ENCODE assay signal across 14 cellular contexts in genomic region chr2:67825476-67825875, GRCh38.
A peak's percentile ranks its signal among the peaks of the same experiment; 100 is the strongest.
DNase-seq lines count a peak whose midpoint lies in the region; ATAC-seq, FAIRE-seq and TF ChIP-seq lines count a peak whose summit lies in the region.
"Had no signal": no experiment of that assay in that cellular context is flagged by ENCODE, and none has a peak within 500 bp of the region (broad histone marks: within the 10 kb centered on the region; RNA-seq: fewer than 3 reads in every experiment).

No MANE protein-coding gene starts in this region.

- CTCF ChIA-PET in A673 (lab: Charles Lee): interaction anchor here (1.0 kb wide), 1 partner anchor 14 kb away, joined by 3 read pairs; no protein-coding TSS in a partner anchor
- CTCF ChIA-PET in naive thymus-derived CD4-positive, alpha-beta T cell (lab: Charles Lee): no interaction called here

- H2BK120ac ChIP-seq in trophoblast cell (ENCODE audit: insufficient read depth, low read length, poor library complexity): no peak overlapping the region

- H3K27ac Mint-ChIP-seq in T-helper 17 cell: no peak overlapping the region
- no peak overlapping the region for H3K27ac Mint-ChIP-seq in naive thymus-derived CD4-positive, alpha-beta T cell

- H4K12ac ChIP-seq in trophoblast cell (ENCODE audit: low read depth, low read length): no peak overlapping the region

- no peaks in the 10 kb centered on the region for H3K79me1 ChIP-seq in trophoblast cell (ENCODE audit: low read length)

- H2AFZ ChIP-seq in trophoblast cell (ENCODE audit: insufficient read depth, low read length, poor library complexity): no peak overlapping the region

- peaks cover 36% of the 10 kb centered on the region for H3K4me1 ChIP-seq in A673 (ENCODE audit: insufficient read depth, low read length, poor library complexity, severe bottlenecking)
- no peaks in the 10 kb centered on the region for H3K4me1 ChIP-seq in trophoblast cell (ENCODE audit: control insufficient read depth in 1 of 2, insufficient read depth in 2 of 2, low read length in 2 of 2)
- no peaks in the 10 kb centered on the region for H3K4me1 ChIP-seq in naive thymus-derived CD4-positive, alpha-beta T cell (ENCODE audit: control insufficient read depth in 2 of 2, insufficient read depth in 2 of 2, low read length in 2 of 2)

- no peak for ATAC-seq in T-helper 17 cell
- ATAC-seq in naive thymus-derived CD4-positive, alpha-beta T cell: no peak

- H3K27ac ChIP-seq in A673 (ENCODE audit: low read depth, low read length, poor library complexity, severe bottlenecking) (peak overlapping the region; percentile 72), trophoblast cell (ENCODE audit: low read depth, low read length) (no peak overlapping the region)
- H3K27ac ChIP-seq in naive thymus-derived CD4-positive, alpha-beta T cell (ENCODE audit: low read depth, low read length): no peak overlapping the region
- H3K27ac ChIP-seq: spleen had no signal

- no peak overlapping the region for H2AK5ac ChIP-seq in trophoblast cell (ENCODE audit: low read length)

- no peak overlapping the region for H4K8ac ChIP-seq in trophoblast cell (ENCODE audit: low read depth, low read length)

- H3K27me3 Mint-ChIP-seq in T-helper 17 cell: no peaks in the 10 kb centered on the region
- peaks cover 0 to 5% (median 0%) of the 10 kb centered on the region in 5 donors for H3K27me3 Mint-ChIP-seq in naive thymus-derived CD4-positive, alpha-beta T cell
- H3K27me3 Mint-ChIP-seq: IgD-negative memory B cell had no signal

- no peak overlapping the region for H2BK5ac ChIP-seq in trophoblast cell (ENCODE audit: low read depth, low read length, poor library complexity)

- no peak overlapping the region for H3K18ac ChIP-seq in trophoblast cell (ENCODE audit: low read length)

- peak; percentile 65 for FAIRE-seq in islet of Langerhans (lab: Jason Lieb, UNC)

- H3K4me3 ChIP-seq in A673 (ENCODE audit: low read depth, low read length, poor library complexity, severe bottlenecking) (peak overlapping the region; percentile 6), trophoblast cell (ENCODE audit: low read depth, low read length) (no peak overlapping the region)
- H3K4me3 ChIP-seq in naive thymus-derived CD4-positive, alpha-beta T cell (ENCODE audit: low read length): no peak overlapping the region
- H3K4me3 ChIP-seq: spleen had no signal

- H3K9ac ChIP-seq in trophoblast cell (ENCODE audit: low read length): no peak overlapping the region

- no CpG with 5 or more reads among the region's 2 CpGs for WGBS in trophoblast cell (ENCODE audit: extremely low coverage, insufficient coverage, insufficient read length)

- peak; percentile 87 for DNase-seq in A673 (ENCODE audit: low spot score)
- DNase-seq in HT-29 (ENCODE audit: low spot score): peak; percentile 21
- peak; percentile 72 for DNase-seq in amniotic epithelial cell (ENCODE audit: low read depth)
- no peak for DNase-seq in T-helper 17 cell
- no peak for DNase-seq in NCI-H187 (lab: John Stamatoyannopoulos, UW)
- no peak for DNase-seq in trophoblast cell
- DNase-seq in naive thymus-derived CD4-positive, alpha-beta T cell: no peak
- DNase-seq: activated CD4-positive, alpha-beta T cell treated with anti-CD3 and anti-CD28 coated beads for 48 hours; activated effector memory CD4-positive, alpha-beta T cell treated with Interleukin-2 at 50 U/mL for 16 hours; GOT3; RPMI8226; spleen had no signal

- no peaks in the 10 kb centered on the region for H3K4me1 Mint-ChIP-seq in T-helper 17 cell
- H3K4me1 Mint-ChIP-seq in naive thymus-derived CD4-positive, alpha-beta T cell: peaks cover 0 to 7% (median 0%) of the 10 kb centered on the region in 7 donors

- H3K9me3 ChIP-seq in A673 (ENCODE audit: low read depth, low read length, poor library complexity, severe bottlenecking): no peaks in the 10 kb centered on the region
- no peaks in the 10 kb centered on the region for H3K9me3 ChIP-seq in T-helper 17 cell (ENCODE audit: control insufficient read depth, low read length, poor library complexity, severe bottlenecking)
- H3K9me3 ChIP-seq in trophoblast cell (ENCODE audit: insufficient read depth, low read depth, low read length): no peaks in the 10 kb centered on the region
- H3K9me3 ChIP-seq in naive thymus-derived CD4-positive, alpha-beta T cell (ENCODE audit: control insufficient read depth in 2 of 3, low read length in 3 of 3): no peaks in the 10 kb centered on the region
- H3K9me3 ChIP-seq: spleen had no signal

- peaks cover 0 to 4% (median 0%) of the 10 kb centered on the region in 11 donors for H3K9me3 Mint-ChIP-seq in naive thymus-derived CD4-positive, alpha-beta T cell

- intact Hi-C loops in A673 (cut with micrococcal nuclease; ENCODE audit: unreplicated experiment): no loop called here
- intact Hi-C loops in naive thymus-derived CD4-positive, alpha-beta T cell (cut with micrococcal nuclease): no loop called here

- H3K23ac ChIP-seq in trophoblast cell (ENCODE audit: low read length): no peak overlapping the region

- no peaks in the 10 kb centered on the region for H3K36me3 Mint-ChIP-seq in T-helper 17 cell (ENCODE audit: low read depth)
- H3K36me3 Mint-ChIP-seq in naive thymus-derived CD4-positive, alpha-beta T cell: peaks cover 0 to 4% (median 0%) of the 10 kb centered on the region in 5 donors

- no TSS peak for BruUV-seq in A673 (replicated peaks; lab: Mats Ljungman, UMichigan)

- H3K4me3 Mint-ChIP-seq in T-helper 17 cell: no peak overlapping the region
- no peak overlapping the region for H3K4me3 Mint-ChIP-seq in naive thymus-derived CD4-positive, alpha-beta T cell

- TF ChIP-seq CTCF in A673 (conservative IDR thresholded peaks at IDR 0.05; ENCODE audit: low read depth, low read length): no peak

- no peaks in the 10 kb centered on the region for H3K36me3 ChIP-seq in A673 (ENCODE audit: insufficient read depth, low read length, poor library complexity, severe bottlenecking)
- no peaks in the 10 kb centered on the region for H3K36me3 ChIP-seq in trophoblast cell (ENCODE audit: control insufficient read depth in 1 of 2, insufficient read depth in 2 of 2, low read length in 2 of 2)
- H3K36me3 ChIP-seq in naive thymus-derived CD4-positive, alpha-beta T cell (ENCODE audit: control insufficient read depth in 2 of 3, insufficient read depth in 3 of 3, low read length in 3 of 3): no peaks in the 10 kb centered on the region
- H3K36me3 ChIP-seq: spleen had no signal

- H3K27me3 ChIP-seq in A673 (replicated peaks; ENCODE audit: insufficient read depth, low read depth, low read length, poor library complexity): no peaks in the 10 kb centered on the region
- H3K27me3 ChIP-seq in trophoblast cell (ENCODE audit: insufficient read depth, low read length): no peaks in the 10 kb centered on the region
- no peaks in the 10 kb centered on the region for H3K27me3 ChIP-seq in naive thymus-derived CD4-positive, alpha-beta T cell (ENCODE audit: control insufficient read depth in 2 of 2, insufficient read depth in 2 of 2, low read length in 2 of 2)
- H3K27me3 ChIP-seq: spleen had no signal

- H3K4ac ChIP-seq in trophoblast cell (ENCODE audit: low read depth, low read length): no peak overlapping the region

- H4K91ac ChIP-seq in trophoblast cell (ENCODE audit: low read depth, low read length): no peak overlapping the region

- H3K14ac ChIP-seq in trophoblast cell (ENCODE audit: low read length): no peak overlapping the region

- POLR2A ChIA-PET in A673 (lab: Charles Lee; ENCODE audit: low non-redundant PET): interaction anchor here (0.7 kb wide), 1 partner anchor 183 kb away, joined by 15 read pairs; no protein-coding TSS in a partner anchor
- POLR2A ChIA-PET in naive thymus-derived CD4-positive, alpha-beta T cell (lab: Charles Lee): no interaction called here

- no peaks in the 10 kb centered on the region for H3K79me2 ChIP-seq in trophoblast cell (ENCODE audit: control insufficient read depth, insufficient read depth, low read length, poor library complexity)

- H2BK12ac ChIP-seq in trophoblast cell (ENCODE audit: low read length): no peak overlapping the region

- H3K4me2 ChIP-seq in trophoblast cell (ENCODE audit: low read length): no peak overlapping the region

Comparison
In these comparisons a context has a peak if more than half of its experiments do, and no peak if none do; other contexts are left out.
1. DNase-seq: peak in A673 (single experiment), HT-29 (single experiment) and amniotic epithelial cell (single experiment); none in T-helper 17 cell (0 of 3), NCI-H187 (0 of 2), trophoblast cell (0 of 2) and naive thymus-derived CD4-positive, alpha-beta T cell (0 of 9).